10 cellular contexts compared by ENCODE assay signal in the genomic region with DNA sequence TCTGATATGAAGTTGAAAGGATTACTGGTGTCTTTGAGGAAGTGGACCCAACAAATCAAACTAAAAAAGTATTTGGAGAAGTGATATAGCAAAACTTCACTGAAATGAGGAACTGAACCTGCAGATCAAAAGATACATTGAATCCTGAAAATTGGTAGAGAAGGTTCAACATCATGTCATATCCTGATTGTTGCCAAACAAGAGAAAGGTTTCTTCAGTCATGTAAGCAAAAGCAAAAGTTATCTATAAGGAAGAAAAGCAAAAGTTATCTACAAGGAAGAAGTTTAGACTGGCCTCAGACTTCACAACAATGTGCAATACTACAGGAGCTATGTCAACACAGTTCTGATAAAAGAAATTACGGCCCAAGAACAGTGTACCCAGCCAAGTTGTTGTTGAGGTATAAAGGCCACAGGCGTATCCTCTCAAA.
DNase-seq lines count a peak whose midpoint lies in the region; ATAC-seq and TF ChIP-seq lines count a peak whose summit lies in the region.
"Had no signal": no experiment of that assay in that cellular context is flagged by ENCODE, and none has a peak within 500 bp of the region (broad histone marks: within the 10 kb centered on the region; RNA-seq: fewer than 3 reads in every experiment).

No MANE protein-coding gene starts in this region.

- no peaks in the 10 kb centered on the region for H3K27me3 Mint-ChIP-seq in type B pancreatic cell

- H3K9me3 ChIP-seq in right cardiac atrium (ENCODE audit: control insufficient read depth, low read length) (no peaks in the 10 kb centered on the region), psoas muscle (no peaks in the 10 kb centered on the region)

- TF ChIP-seq CTCF in type B pancreatic cell (conservative IDR thresholded peaks at IDR 0.05) (no peak), psoas muscle (IDR thresholded peaks at IDR 0.05) (no peak)

- ATAC-seq in right cardiac atrium (peak; percentile 88 to 91), psoas muscle (no peak), HG02763 (IDR thresholded peaks at IDR 0.05; ENCODE audit: unreplicated experiment) (no peak)
- ATAC-seq: WTC11 had no signal

- H3K4me3 Mint-ChIP-seq in type B pancreatic cell, result no peak overlapping the region
- H3K4me3 Mint-ChIP-seq: WTC11 had no signal

- H3K4me1 Mint-ChIP-seq in type B pancreatic cell (ENCODE audit: unreplicated experiment), result peaks cover 21% of the 10 kb centered on the region
- H3K4me1 Mint-ChIP-seq: WTC11 had no signal

- 47% methylated on average over 2 of the region's 2 CpGs for WGBS in right cardiac atrium
- WGBS in psoas muscle, 3 donors, result 81 to 90% (median 90%) methylated on average over 2 of the region's 2 CpGs

- no peaks in the 10 kb centered on the region for H3K9me3 Mint-ChIP-seq in type B pancreatic cell

- H3K4me1 ChIP-seq in right cardiac atrium (ENCODE audit: control insufficient read depth, insufficient read depth, low read length), result no peaks in the 10 kb centered on the region
- H3K4me1 ChIP-seq in psoas muscle, result no peaks in the 10 kb centered on the region

- peak; percentile 8 for DNase-seq in GM19240 (ENCODE audit: insufficient read length, low spot score)
- DNase-seq in NOMO-1 treated with dmso at 0.1 percent for 144 hours (lab: John Stamatoyannopoulos, UW; ENCODE audit: unreplicated experiment), result peak; percentile 80
- DNase-seq in right cardiac atrium, result no peak
- DNase-seq in type B pancreatic cell (ENCODE audit: extremely low spot score, unreplicated experiment), result no peak
- DNase-seq in psoas muscle, result no peak
- DNase-seq in HT-29 (ENCODE audit: low spot score), result no peak
- DNase-seq: amniotic stem cell, NCI-H524 treated with DMSO at 0.1 percent for 48 hours had no signal

- H3K27ac Mint-ChIP-seq in type B pancreatic cell, result peak overlapping the region; percentile 77
- H3K27ac Mint-ChIP-seq: WTC11 had no signal

- peaks cover 12% of the 10 kb centered on the region for H3K36me3 Mint-ChIP-seq in type B pancreatic cell

- H3K36me3 ChIP-seq in psoas muscle (ENCODE audit: insufficient read depth in 1 of 2, low read depth in 1 of 2), result no peaks in the 10 kb centered on the region

- intact Hi-C loops in right cardiac atrium (cut with DNase I) (no loop called here), psoas muscle (cut with DNase I) (no loop called here)

- H3K4me3 ChIP-seq in right cardiac atrium (ENCODE audit: low read length) (no peak overlapping the region), psoas muscle (no peak overlapping the region)

- H3K27ac ChIP-seq in right cardiac atrium (ENCODE audit: low read length) (no peak overlapping the region), psoas muscle (no peak overlapping the region)

- H3K27me3 ChIP-seq in right cardiac atrium (ENCODE audit: control insufficient read depth, insufficient read depth), result no peaks in the 10 kb centered on the region
- H3K27me3 ChIP-seq in psoas muscle (ENCODE audit: insufficient read depth in 3 of 3, low read length in 2 of 3), result no peaks in the 10 kb centered on the region

Comparison
In these comparisons a context has a peak if more than half of its experiments do, and no peak if none do; other contexts are left out.
1. DNase-seq: peak in GM19240 (single experiment) and NOMO-1 treated with dmso at 0.1 percent for 144 hours (single experiment); none in right cardiac atrium (0 of 3), type B pancreatic cell (single experiment), psoas muscle (0 of 2) and HT-29 (single experiment).
2. ATAC-seq: peak in right cardiac atrium (2 of 2); none in psoas muscle (0 of 4) and HG02763 (single experiment).